13 cellular contexts compared by ENCODE assay signal in genomic region chr9:131660466-131661405, GRCh38.
DNase-seq lines count a peak whose midpoint lies in the region; TF ChIP-seq lines count a peak whose summit lies in the region.
"Had no signal": no experiment of that assay in that cellular context is flagged by ENCODE, and none has a peak within 500 bp of the region (broad histone marks: within the 10 kb centered on the region; RNA-seq: fewer than 3 reads in every experiment).

No MANE protein-coding gene starts in this region.

- H3K27me3 Mint-ChIP-seq in activated naive CD4-positive, alpha-beta T cell treated with anti-CD3 and anti-CD28 coated beads, Interleukin-2, amount 50 U/mL, for 24 hours = no peaks in the 10 kb centered on the region
- H3K27me3 Mint-ChIP-seq in glutamatergic neuron (ENCODE audit: unreplicated experiment) = peaks cover 3% of the 10 kb centered on the region

- H3K27me3 ChIP-seq in SJSA1 (replicated peaks) (no peaks in the 10 kb centered on the region), spleen (replicated peaks in 1 of 7) (no peaks in the 10 kb centered on the region)
- H3K27me3 ChIP-seq: testis had no signal

- no peak for TF ChIP-seq POLR2A in spleen (IDR thresholded peaks at IDR 0.05)

- TF ChIP-seq CTCF in glutamatergic neuron (IDR thresholded peaks at IDR 0.05; ENCODE audit: partially characterized antibody, unreplicated experiment) = no peak
- no peak for TF ChIP-seq CTCF in spleen (IDR thresholded peaks at IDR 0.05 in 8 of 11, conservative IDR thresholded peaks at IDR 0.05 in 3 of 11)

- peak overlapping the region; percentile 81 for H3K27ac Mint-ChIP-seq in activated naive CD4-positive, alpha-beta T cell treated with anti-CD3 and anti-CD28 coated beads, Interleukin-2, amount 50 U/mL, for 24 hours
- peak overlapping the region; percentile 71 for H3K27ac Mint-ChIP-seq in glutamatergic neuron (ENCODE audit: unreplicated experiment)

- H3K27ac ChIP-seq in SJSA1 (no peak overlapping the region), spleen (peak overlapping the region in 1 of 8 donors; percentile 15)
- H3K27ac ChIP-seq: lower lobe of right lung, testis had no signal

- WGBS in spleen, 5 donors = 86 to 94% (median 90%) methylated on average over 17 to 19 of the region's 19 CpGs

- H3K9me3 Mint-ChIP-seq in activated naive CD4-positive, alpha-beta T cell treated with anti-CD3 and anti-CD28 coated beads, Interleukin-2, amount 50 U/mL, for 24 hours = no peaks in the 10 kb centered on the region
- peaks cover 13% of the 10 kb centered on the region for H3K9me3 Mint-ChIP-seq in glutamatergic neuron (ENCODE audit: unreplicated experiment)

- intact Hi-C loops in spleen (cut with DNase I; ENCODE audit: low total_unique reads) = no loop called here

- H3K4me1 Mint-ChIP-seq in activated naive CD4-positive, alpha-beta T cell treated with anti-CD3 and anti-CD28 coated beads, Interleukin-2, amount 50 U/mL, for 24 hours = peaks cover 87% of the 10 kb centered on the region
- peaks cover 51% of the 10 kb centered on the region for H3K4me1 Mint-ChIP-seq in glutamatergic neuron (ENCODE audit: low read depth, unreplicated experiment)

- H3K9me3 ChIP-seq in SJSA1 (replicated peaks) (no peaks in the 10 kb centered on the region), spleen (no peaks in the 10 kb centered on the region)
- H3K9me3 ChIP-seq: lower lobe of right lung, psoas muscle, testis had no signal

- H3K4me1 ChIP-seq in SJSA1 (replicated peaks) = peaks cover 60% of the 10 kb centered on the region
- H3K4me1 ChIP-seq in spleen = peaks cover 31 to 100% (median 60%) of the 10 kb centered on the region in 6 donors

- no peak for DNase-seq in activated naive CD4-positive, alpha-beta T cell (lab: John Stamatoyannopoulos, UW)
- DNase-seq in SJSA1 (ENCODE audit: low read depth in 1 of 2, low spot score in 2 of 2) (peak; percentile 47 to 58), glutamatergic neuron (no peak), putamen (ENCODE audit: low spot score) (peak; percentile 41), SHP77 treated with DMSO at 0.1 percent for 48 hours (lab: John Stamatoyannopoulos, UW) (no peak), amniotic stem cell (lab: John Stamatoyannopoulos, UW) (no peak), spleen (no peak)
- DNase-seq: activated effector memory CD4-positive, alpha-beta T cell treated with anti-CD3 and anti-CD28 coated beads, Interleukin-2, amount 50 U/mL, for 16 hours; lower lobe of right lung; NCI-H187 treated with DMSO at 0.1 percent for 48 hours; psoas muscle; testis had no signal

- no peak overlapping the region for H3K4me3 ChIP-seq in SJSA1
- no peak overlapping the region for H3K4me3 ChIP-seq in spleen
- H3K4me3 ChIP-seq: lower lobe of right lung, psoas muscle, testis had no signal

- H3K36me3 Mint-ChIP-seq in activated naive CD4-positive, alpha-beta T cell treated with anti-CD3 and anti-CD28 coated beads, Interleukin-2, amount 50 U/mL, for 24 hours = peaks cover 5% of the 10 kb centered on the region
- H3K36me3 Mint-ChIP-seq in glutamatergic neuron (ENCODE audit: unreplicated experiment) = peaks cover 17% of the 10 kb centered on the region

- H3K4me3 Mint-ChIP-seq in activated naive CD4-positive, alpha-beta T cell treated with anti-CD3 and anti-CD28 coated beads, Interleukin-2, amount 50 U/mL, for 24 hours = no peak overlapping the region
- no peak overlapping the region for H3K4me3 Mint-ChIP-seq in glutamatergic neuron (ENCODE audit: unreplicated experiment)

- H3K36me3 ChIP-seq in SJSA1 (no peaks in the 10 kb centered on the region), spleen (peaks cover 0 to 6% (median 0%) of the 10 kb centered on the region in 6 donors)
- H3K36me3 ChIP-seq: lower lobe of right lung had no signal

Comparison
In these comparisons a context has a peak if more than half of its experiments do, and no peak if none do; other contexts are left out.
1. DNase-seq: peak in SJSA1 (2 of 2) and putamen (single experiment); none in activated naive CD4-positive, alpha-beta T cell (0 of 4), glutamatergic neuron (single experiment), SHP77 treated with DMSO at 0.1 percent for 48 hours (single experiment), amniotic stem cell (single experiment) and spleen (single experiment).